In genomic region chr12:51083140-51083833, GRCh38 we compare ENCODE assay signal across 1 cellular context.
TF ChIP-seq lines count a peak whose summit lies in the region.

A gene with protein sequence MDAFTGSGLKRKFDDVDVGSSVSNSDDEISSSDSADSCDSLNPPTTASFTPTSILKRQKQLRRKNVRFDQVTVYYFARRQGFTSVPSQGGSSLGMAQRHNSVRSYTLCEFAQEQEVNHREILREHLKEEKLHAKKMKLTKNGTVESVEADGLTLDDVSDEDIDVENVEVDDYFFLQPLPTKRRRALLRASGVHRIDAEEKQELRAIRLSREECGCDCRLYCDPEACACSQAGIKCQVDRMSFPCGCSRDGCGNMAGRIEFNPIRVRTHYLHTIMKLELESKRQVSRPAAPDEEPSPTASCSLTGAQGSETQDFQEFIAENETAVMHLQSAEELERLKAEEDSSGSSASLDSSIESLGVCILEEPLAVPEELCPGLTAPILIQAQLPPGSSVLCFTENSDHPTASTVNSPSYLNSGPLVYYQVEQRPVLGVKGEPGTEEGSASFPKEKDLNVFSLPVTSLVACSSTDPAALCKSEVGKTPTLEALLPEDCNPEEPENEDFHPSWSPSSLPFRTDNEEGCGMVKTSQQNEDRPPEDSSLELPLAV (minus strand): TSS chr12:51083596. CDS start chr12:51076561, 7,035 bp downstream.

TF ChIP-seq in HEK293, 187 proteins besides CTCF, POLR2A, EP300 and RAD21 (continued from another document and continues in another):
- TF ChIP-seq, protein P1, sequence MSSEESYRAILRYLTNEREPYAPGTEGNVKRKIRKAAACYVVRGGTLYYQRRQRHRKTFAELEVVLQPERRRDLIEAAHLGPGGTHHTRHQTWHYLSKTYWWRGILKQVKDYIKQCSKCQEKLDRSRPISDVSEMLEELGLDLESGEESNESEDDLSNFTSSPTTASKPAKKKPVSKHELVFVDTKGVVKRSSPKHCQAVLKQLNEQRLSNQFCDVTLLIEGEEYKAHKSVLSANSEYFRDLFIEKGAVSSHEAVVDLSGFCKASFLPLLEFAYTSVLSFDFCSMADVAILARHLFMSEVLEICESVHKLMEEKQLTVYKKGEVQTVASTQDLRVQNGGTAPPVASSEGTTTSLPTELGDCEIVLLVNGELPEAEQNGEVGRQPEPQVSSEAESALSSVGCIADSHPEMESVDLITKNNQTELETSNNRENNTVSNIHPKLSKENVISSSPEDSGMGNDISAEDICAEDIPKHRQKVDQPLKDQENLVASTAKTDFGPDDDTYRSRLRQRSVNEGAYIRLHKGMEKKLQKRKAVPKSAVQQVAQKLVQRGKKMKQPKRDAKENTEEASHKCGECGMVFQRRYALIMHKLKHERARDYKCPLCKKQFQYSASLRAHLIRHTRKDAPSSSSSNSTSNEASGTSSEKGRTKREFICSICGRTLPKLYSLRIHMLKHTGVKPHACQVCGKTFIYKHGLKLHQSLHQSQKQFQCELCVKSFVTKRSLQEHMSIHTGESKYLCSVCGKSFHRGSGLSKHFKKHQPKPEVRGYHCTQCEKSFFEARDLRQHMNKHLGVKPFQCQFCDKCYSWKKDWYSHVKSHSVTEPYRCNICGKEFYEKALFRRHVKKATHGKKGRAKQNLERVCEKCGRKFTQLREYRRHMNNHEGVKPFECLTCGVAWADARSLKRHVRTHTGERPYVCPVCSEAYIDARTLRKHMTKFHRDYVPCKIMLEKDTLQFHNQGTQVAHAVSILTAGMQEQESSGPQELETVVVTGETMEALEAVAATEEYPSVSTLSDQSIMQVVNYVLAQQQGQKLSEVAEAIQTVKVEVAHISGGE (tag by site-specific recombination; conservative IDR thresholded peaks at IDR 0.05; ENCODE audit: low read depth) = peak; percentile 87
- TF ChIP-seq ZNF169 (tag by site-specific recombination; IDR thresholded peaks at IDR 0.05) (peak; percentile 64; the same call in 1 of the 2 replicates), ZNF37A (tag by site-specific recombination; IDR thresholded peaks at IDR 0.05) (no peak), ZFHX2 (tag by site-specific recombination; conservative IDR thresholded peaks at IDR 0.05) (peak; percentile 90), ZNF549 (tag by site-specific recombination; IDR thresholded peaks at IDR 0.05) (no peak; the same call in 1 of the 2 replicates), ZNF585B (tag by site-specific recombination; IDR thresholded peaks at IDR 0.05) (no peak), ZNF664 (tag by site-specific recombination; IDR thresholded peaks at IDR 0.05) (no peak), ZNF501 (tag by site-specific recombination; IDR thresholded peaks at IDR 0.05) (0 out of 2 replicates have a peak, but pooled peaks have one; percentile 16), ZNF561 (tag by site-specific recombination; IDR thresholded peaks at IDR 0.05; ENCODE audit: borderline replicate concordance) (peak; percentile 92; the same call in 1 of the 2 replicates), ZBTB17 (tag by site-specific recombination; IDR thresholded peaks at IDR 0.05) (peak; percentile 98), ZBTB7A (tag by site-specific recombination; IDR thresholded peaks at IDR 0.05; ENCODE audit: low read depth) (no peak; the same call in 1 of the 2 replicates), ZNF433 (tag by site-specific recombination; IDR thresholded peaks at IDR 0.05; ENCODE audit: low read depth) (no peak), ZNF513 (tag by site-specific recombination; IDR thresholded peaks at IDR 0.05) (peak; percentile 32; the same call in 1 of the 2 replicates), ZNF202 (tag by site-specific recombination; IDR thresholded peaks at IDR 0.05; ENCODE audit: borderline replicate concordance) (peak; percentile 64; the same call in 1 of the 2 replicates), ZNF654 (tag by site-specific recombination; IDR thresholded peaks at IDR 0.05; ENCODE audit: low read depth) (no peak; the same call in 1 of the 2 replicates), ZNF792 (tag by site-specific recombination; IDR thresholded peaks at IDR 0.05) (no peak; the same call in 1 of the 2 replicates), ZNF155 (tag by site-specific recombination; IDR thresholded peaks at IDR 0.05) (no peak), ZNF248 (tag by site-specific recombination; IDR thresholded peaks at IDR 0.05) (0 out of 2 replicates have a peak, but pooled peaks have one; percentile 43), ZSCAN4 (tag by site-specific recombination; IDR thresholded peaks at IDR 0.05) (no peak), ZNF529 (tag by site-specific recombination; IDR thresholded peaks at IDR 0.05; ENCODE audit: insufficient replicate concordance) (no peak), KLF16 (tag by site-specific recombination; IDR thresholded peaks at IDR 0.05) (0 out of 2 replicates have a peak, but pooled peaks have one; percentile 8), ZNF133 (tag by site-specific recombination; IDR thresholded peaks at IDR 0.05) (no peak), ZNF843 (tag by site-specific recombination; IDR thresholded peaks at IDR 0.05) (peak; percentile 34; the same call in 1 of the 2 replicates), ZNF2 (tag by site-specific recombination; IDR thresholded peaks at IDR 0.05) (no peak; the same call in none of the 2 replicates), ZNF677 (tag by site-specific recombination; IDR thresholded peaks at IDR 0.05) (no peak), ZBTB6 (tag by site-specific recombination; IDR thresholded peaks at IDR 0.05) (peak; percentile 49; the same call in 1 of the 2 replicates), ZNF830 (tag by site-specific recombination; IDR thresholded peaks at IDR 0.05; ENCODE audit: low read depth) (no peak), ZNF175 (tag by site-specific recombination; IDR thresholded peaks at IDR 0.05) (no peak), ZBTB10 (tag by site-specific recombination; IDR thresholded peaks at IDR 0.05) (peak; percentile 59), ZNF548 (tag by site-specific recombination; IDR thresholded peaks at IDR 0.05) (no peak), ZNF366 (tag by site-specific recombination; conservative IDR thresholded peaks at IDR 0.05) (peak; percentile 65), ZSCAN30 (tag by site-specific recombination; IDR thresholded peaks at IDR 0.05) (peak; percentile 88), ZNF23 (tag by site-specific recombination; IDR thresholded peaks at IDR 0.05; ENCODE audit: borderline replicate concordance) (no peak), FEZF1 (tag by site-specific recombination; IDR thresholded peaks at IDR 0.05) (no peak), ZBTB1 (tag by site-specific recombination; IDR thresholded peaks at IDR 0.05) (peak; percentile 39; the same call in 1 of the 2 replicates), ZNF292 (tag by site-specific recombination; IDR thresholded peaks at IDR 0.05; ENCODE audit: borderline replicate concordance, low read depth) (no peak), MYNN (tag by site-specific recombination; IDR thresholded peaks at IDR 0.05; ENCODE audit: borderline replicate concordance) (no peak), GLIS2 (tag by site-specific recombination; IDR thresholded peaks at IDR 0.05) (peak; percentile 41; the same call in 1 of the 2 replicates), ZNF596 (tag by site-specific recombination; IDR thresholded peaks at IDR 0.05) (peak; percentile 48; the same call in 1 of the 2 replicates), SP3 (tag by site-specific recombination; IDR thresholded peaks at IDR 0.05) (peak; percentile 78), ZIC2 (tag by site-specific recombination; IDR thresholded peaks at IDR 0.05) (peak; percentile 35; the same call in 1 of the 2 replicates)
- TF ChIP-seq, protein P2, sequence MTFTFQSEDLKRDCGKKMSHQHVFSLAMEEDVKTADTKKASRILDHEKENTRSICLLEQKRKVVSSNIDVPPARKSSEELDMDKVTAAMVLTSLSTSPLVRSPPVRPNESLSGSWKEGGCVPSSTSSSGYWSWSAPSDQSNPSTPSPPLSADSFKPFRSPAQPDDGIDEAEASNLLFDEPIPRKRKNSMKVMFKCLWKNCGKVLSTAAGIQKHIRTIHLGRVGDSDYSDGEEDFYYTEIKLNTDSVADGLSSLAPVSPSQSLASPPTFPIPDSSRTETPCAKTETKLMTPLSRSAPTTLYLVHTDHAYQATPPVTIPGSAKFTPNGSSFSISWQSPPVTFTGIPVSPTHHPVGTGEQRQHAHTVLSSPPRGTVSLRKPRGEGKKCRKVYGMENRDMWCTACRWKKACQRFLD (tag by site-specific recombination; IDR thresholded peaks at IDR 0.05) = no peak
- TF ChIP-seq, protein P3, sequence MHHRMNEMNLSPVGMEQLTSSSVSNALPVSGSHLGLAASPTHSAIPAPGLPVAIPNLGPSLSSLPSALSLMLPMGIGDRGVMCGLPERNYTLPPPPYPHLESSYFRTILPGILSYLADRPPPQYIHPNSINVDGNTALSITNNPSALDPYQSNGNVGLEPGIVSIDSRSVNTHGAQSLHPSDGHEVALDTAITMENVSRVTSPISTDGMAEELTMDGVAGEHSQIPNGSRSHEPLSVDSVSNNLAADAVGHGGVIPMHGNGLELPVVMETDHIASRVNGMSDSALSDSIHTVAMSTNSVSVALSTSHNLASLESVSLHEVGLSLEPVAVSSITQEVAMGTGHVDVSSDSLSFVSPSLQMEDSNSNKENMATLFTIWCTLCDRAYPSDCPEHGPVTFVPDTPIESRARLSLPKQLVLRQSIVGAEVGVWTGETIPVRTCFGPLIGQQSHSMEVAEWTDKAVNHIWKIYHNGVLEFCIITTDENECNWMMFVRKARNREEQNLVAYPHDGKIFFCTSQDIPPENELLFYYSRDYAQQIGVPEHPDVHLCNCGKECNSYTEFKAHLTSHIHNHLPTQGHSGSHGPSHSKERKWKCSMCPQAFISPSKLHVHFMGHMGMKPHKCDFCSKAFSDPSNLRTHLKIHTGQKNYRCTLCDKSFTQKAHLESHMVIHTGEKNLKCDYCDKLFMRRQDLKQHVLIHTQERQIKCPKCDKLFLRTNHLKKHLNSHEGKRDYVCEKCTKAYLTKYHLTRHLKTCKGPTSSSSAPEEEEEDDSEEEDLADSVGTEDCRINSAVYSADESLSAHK (tag by site-specific recombination; IDR thresholded peaks at IDR 0.05) = no peak
- TF ChIP-seq, protein P4, sequence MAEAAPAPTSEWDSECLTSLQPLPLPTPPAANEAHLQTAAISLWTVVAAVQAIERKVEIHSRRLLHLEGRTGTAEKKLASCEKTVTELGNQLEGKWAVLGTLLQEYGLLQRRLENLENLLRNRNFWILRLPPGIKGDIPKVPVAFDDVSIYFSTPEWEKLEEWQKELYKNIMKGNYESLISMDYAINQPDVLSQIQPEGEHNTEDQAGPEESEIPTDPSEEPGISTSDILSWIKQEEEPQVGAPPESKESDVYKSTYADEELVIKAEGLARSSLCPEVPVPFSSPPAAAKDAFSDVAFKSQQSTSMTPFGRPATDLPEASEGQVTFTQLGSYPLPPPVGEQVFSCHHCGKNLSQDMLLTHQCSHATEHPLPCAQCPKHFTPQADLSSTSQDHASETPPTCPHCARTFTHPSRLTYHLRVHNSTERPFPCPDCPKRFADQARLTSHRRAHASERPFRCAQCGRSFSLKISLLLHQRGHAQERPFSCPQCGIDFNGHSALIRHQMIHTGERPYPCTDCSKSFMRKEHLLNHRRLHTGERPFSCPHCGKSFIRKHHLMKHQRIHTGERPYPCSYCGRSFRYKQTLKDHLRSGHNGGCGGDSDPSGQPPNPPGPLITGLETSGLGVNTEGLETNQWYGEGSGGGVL (tag by site-specific recombination; IDR thresholded peaks at IDR 0.05) = peak; percentile 65; the same call in 1 of the 2 replicates
